14 cellular contexts compared by ENCODE assay signal in genomic region chr7:130888468-130888867, GRCh38.
DNase-seq lines count a peak whose midpoint lies in the region; ATAC-seq and TF ChIP-seq lines count a peak whose summit lies in the region.
"Had no signal": no experiment of that assay in that cellular context is flagged by ENCODE, and none has a peak within 500 bp of the region (broad histone marks: within the 10 kb centered on the region; RNA-seq: fewer than 3 reads in every experiment).

No MANE protein-coding gene starts in this region.

- H3K79me2 ChIP-seq in fibroblast of lung (ENCODE audit: control insufficient read depth, insufficient read depth, low read length), result peaks cover 92% of the 10 kb centered on the region

- no peak for TF ChIP-seq CTCF in WI38 (IDR thresholded peaks at IDR 0.05; ENCODE audit: low read depth, low read length)
- TF ChIP-seq CTCF in fibroblast of lung (conservative IDR thresholded peaks at IDR 0.05 in 1 of 2, IDR thresholded peaks at IDR 0.05 in 1 of 2; ENCODE audit: low read depth in 1 of 2, low read length in 2 of 2), result no peak
- no peak for TF ChIP-seq CTCF in thoracic aorta (IDR thresholded peaks at IDR 0.05)

- H3K36me3 ChIP-seq in fibroblast of lung (ENCODE audit: control insufficient read depth, insufficient read depth, low read length) (peaks cover 23% of the 10 kb centered on the region), thoracic aorta (peaks cover 21% of the 10 kb centered on the region)

- H3K27me3 ChIP-seq in fibroblast of lung (ENCODE audit: control insufficient read depth, insufficient read depth, low read length), result no peaks in the 10 kb centered on the region
- no peaks in the 10 kb centered on the region for H3K27me3 ChIP-seq in thoracic aorta (replicated peaks; ENCODE audit: insufficient read depth)
- H3K27me3 ChIP-seq: colonic mucosa, pancreas, testis had no signal

- H3K27ac ChIP-seq in fibroblast of lung (ENCODE audit: insufficient read depth, low read length), result peak overlapping the region; percentile 81
- peak overlapping the region; percentile 89 to 90 for H3K27ac ChIP-seq in thoracic aorta
- H3K27ac ChIP-seq: testis had no signal

- H4K20me1 ChIP-seq in fibroblast of lung (ENCODE audit: control insufficient read depth, extremely low read depth, insufficient read depth, low read length), result no peaks in the 10 kb centered on the region

- peak overlapping the region; percentile 18 for H3K4me3 ChIP-seq in WI38 (ENCODE audit: low read depth, low read length)
- H3K4me3 ChIP-seq in fibroblast of lung (replicated peaks in 1 of 4; ENCODE audit: control extremely low read depth in 1 of 4, insufficient read depth in 1 of 4, low read depth in 3 of 4, low read length in 4 of 4), result no peak overlapping the region
- no peak overlapping the region for H3K4me3 ChIP-seq in thoracic aorta
- H3K4me3 ChIP-seq: colonic mucosa, pancreas, testis had no signal

- H3K4me2 ChIP-seq in fibroblast of lung (ENCODE audit: extremely low read depth, insufficient read depth, low read length), result peak overlapping the region; percentile 33

- peak; percentile 50 for DNase-seq in activated effector memory CD4-positive, alpha-beta T cell treated with anti-CD3 and anti-CD28 coated beads, Interleukin-2, amount 50 U/mL, for 16 hours
- no peak for DNase-seq in activated effector memory CD4-positive, alpha-beta T cell treated with Interleukin-2 at 50 U/mL for 16 hours
- no peak for DNase-seq in fibroblast of lung (ENCODE audit: low read depth in 2 of 2)
- no peak for DNase-seq in thoracic aorta (ENCODE audit: low spot score)
- DNase-seq in HT-29 (ENCODE audit: low spot score), result no peak
- DNase-seq in NCI-H2196 (lab: John Stamatoyannopoulos, UW; ENCODE audit: unreplicated experiment), result no peak
- DNase-seq: colonic mucosa; left colon; pancreas; stimulated activated CD4-positive, alpha-beta T cell treated with anti-CD3 and anti-CD28 coated beads, Interleukin-4, amount 100 ng/mL, for 4 hours; T1000; testis had no signal

- no peak overlapping the region for H3K9ac ChIP-seq in fibroblast of lung (ENCODE audit: insufficient read depth, low read length)

- no peak overlapping the region for H2AFZ ChIP-seq in fibroblast of lung (ENCODE audit: low read length)

- H3K4me1 ChIP-seq in fibroblast of lung (ENCODE audit: control insufficient read depth, extremely low read depth, insufficient read depth, low read length) (peaks cover 64% of the 10 kb centered on the region), thoracic aorta (ENCODE audit: control insufficient read depth in 1 of 2, low read depth in 2 of 2) (peaks cover 51 to 77% of the 10 kb centered on the region in 2 donors)

- H3K9me3 ChIP-seq in fibroblast of lung (ENCODE audit: control insufficient read depth, insufficient read depth, low read depth, low read length) (no peaks in the 10 kb centered on the region), thoracic aorta (no peaks in the 10 kb centered on the region)
- H3K9me3 ChIP-seq: colonic mucosa, pancreas, testis had no signal

- ATAC-seq in thoracic aorta (ENCODE audit: insufficient number of reproducible peaks, low FRiP score, low read depth) (no peak), HG03095 (IDR thresholded peaks at IDR 0.05; ENCODE audit: unreplicated experiment) (no peak)
- ATAC-seq: pancreas had no signal
